20 cellular contexts compared by ENCODE assay signal in genomic region chr18:75592527-75592926, GRCh38.
A peak's percentile ranks its signal among the peaks of the same experiment; 100 is the strongest.
DNase-seq lines count a peak whose midpoint lies in the region; ATAC-seq, FAIRE-seq and TF ChIP-seq lines count a peak whose summit lies in the region.
"Had no signal": no experiment of that assay in that cellular context is flagged by ENCODE, and none has a peak within 500 bp of the region (broad histone marks: within the 10 kb centered on the region; RNA-seq: fewer than 3 reads in every experiment).

No MANE protein-coding gene starts in this region.

- H3K9ac ChIP-seq in K562 (ENCODE audit: insufficient read depth in 1 of 2, low read depth in 2 of 2, low read length in 2 of 2) (no peak overlapping the region), colonic mucosa (ENCODE audit: low read depth in 2 of 2, low read length in 2 of 2) (no peak overlapping the region)
- H3K9ac ChIP-seq: KMS-11 had no signal

- POLR2A ChIA-PET in MCF 10A (lab: Yijun Ruan, JAX) (interaction anchor here (0.8 kb wide), 1 partner anchor 8 kb away, joined by 3 read pairs; no protein-coding TSS in a partner anchor), K562 (lab: Yijun Ruan, JAX) (no interaction called here)

- H3K4me3 Mint-ChIP-seq in MCF 10A (ENCODE audit: unreplicated experiment) = no peak overlapping the region
- H3K4me3 Mint-ChIP-seq: CD14-positive monocyte; T-helper 2 cell treated with Interferon-gamma antibody and Interleukin-4, amounts not matched to agents 5 μg/mL and 100 μg/mL, for 36 hours had no signal

- no peak for TF ChIP-seq EP300 in K562 (IDR thresholded peaks at IDR 0.05; ENCODE audit: low read length)

- H3K27ac Mint-ChIP-seq in MCF 10A (ENCODE audit: low read depth, unreplicated experiment) = no peak overlapping the region
- H3K27ac Mint-ChIP-seq: CD14-positive monocyte; T-helper 2 cell treated with Interferon-gamma antibody and Interleukin-4, amounts not matched to agents 5 μg/mL and 100 μg/mL, for 36 hours had no signal

- no peaks in the 10 kb centered on the region for H3K27me3 Mint-ChIP-seq in MCF 10A (ENCODE audit: insufficient read depth, unreplicated experiment)

- no peak overlapping the region for H3K4me2 ChIP-seq in K562 (ENCODE audit: insufficient read depth, low read length)
- H3K4me2 ChIP-seq: KMS-11, PC-9 had no signal

- DNase-seq in MCF 10A (ENCODE audit: unreplicated experiment) (peak; percentile 4), breast epithelium (ENCODE audit: low spot score in 2 of 2) (no peak), LHCN-M2 (ENCODE audit: low read depth) (peak; percentile 22), K562 (ENCODE audit: extremely low read depth in 1 of 4, low spot score in 3 of 4) (no peak), occipital lobe (lab: John Stamatoyannopoulos, UW) (no peak), lower lobe of right lung (no peak), colonic mucosa (no peak)
- DNase-seq: ACHN, Caco-2, DMS79, MM.1S, NCI-H2107, NCI-H446, NCI-H82, PC-9 had no signal

- no peak overlapping the region for H2AFZ ChIP-seq in K562 (ENCODE audit: low read depth, low read length)
- H2AFZ ChIP-seq: PC-9 had no signal

- in situ Hi-C loops in K562 (cut with MboI) = no loop called here

- H3K27ac ChIP-seq in breast epithelium (no peak overlapping the region), K562 (ENCODE audit: extremely low read depth, low read depth, low read length) (no peak overlapping the region), lower lobe of right lung (no peak overlapping the region), colonic mucosa (no peak overlapping the region)
- H3K27ac ChIP-seq: KMS-11, PC-9, SJSA1 had no signal

- no peaks in the 10 kb centered on the region for H3K27me3 ChIP-seq in breast epithelium
- H3K27me3 ChIP-seq in K562 (ENCODE audit: control insufficient read depth in 2 of 2, insufficient read depth in 2 of 2, low read length in 2 of 2) = no peaks in the 10 kb centered on the region
- no peaks in the 10 kb centered on the region for H3K27me3 ChIP-seq in lower lobe of right lung (ENCODE audit: low read depth)
- H3K27me3 ChIP-seq in colonic mucosa = no peaks in the 10 kb centered on the region
- H3K27me3 ChIP-seq: SJSA1 had no signal

- H3K4me3 ChIP-seq in breast epithelium (no peak overlapping the region), K562 (no peak overlapping the region), lower lobe of right lung (no peak overlapping the region), colonic mucosa (no peak overlapping the region)
- H3K4me3 ChIP-seq: PC-9, SJSA1 had no signal

- no peak for TF ChIP-seq RAD21 in K562 (CRISPR knock-in tag; conservative IDR thresholded peaks at IDR 0.05 in 1 of 2, IDR thresholded peaks at IDR 0.05 in 1 of 2)

- peaks cover 39% of the 10 kb centered on the region for H3K9me3 Mint-ChIP-seq in MCF 10A (ENCODE audit: unreplicated experiment)

- H3K4me1 ChIP-seq in breast epithelium = no peaks in the 10 kb centered on the region
- no peaks in the 10 kb centered on the region for H3K4me1 ChIP-seq in K562 (replicated peaks in 1 of 2; ENCODE audit: control insufficient read depth in 2 of 2, insufficient read depth in 2 of 2, low read length in 2 of 2)
- H3K4me1 ChIP-seq in lower lobe of right lung = no peaks in the 10 kb centered on the region
- H3K4me1 ChIP-seq in colonic mucosa = no peaks in the 10 kb centered on the region
- H3K4me1 ChIP-seq: Caco-2, SJSA1 had no signal

- H3K79me2 ChIP-seq in K562 (ENCODE audit: control insufficient read depth, insufficient read depth, low read length) = no peaks in the 10 kb centered on the region

- TF ChIP-seq POLR2A in breast epithelium (IDR thresholded peaks at IDR 0.05) = no peak
- no peak for TF ChIP-seq POLR2A in K562 (conservative IDR thresholded peaks at IDR 0.05)

- CTCF ChIA-PET in MCF 10A (lab: Yijun Ruan, JAX) (no interaction called here), K562 (lab: Yijun Ruan, JAX; ENCODE audit: low intra/inter-chr PET ratio) (no interaction called here)

- ATAC-seq in K562 (no peak), lower lobe of right lung (no peak)
- ATAC-seq: HCT116 had no signal

- FAIRE-seq in K562 (lab: Jason Lieb, UNC) = no peak

- no peaks in the 10 kb centered on the region for H3K36me3 Mint-ChIP-seq in MCF 10A (ENCODE audit: insufficient read depth, unreplicated experiment)
- H3K36me3 Mint-ChIP-seq: CD14-positive monocyte had no signal

- H3K9me3 ChIP-seq in breast epithelium (peaks cover 14 to 20% of the 10 kb centered on the region in 2 donors), K562 (replicated peaks; ENCODE audit: control insufficient read depth, insufficient read depth, low read depth, low read length) (no peaks in the 10 kb centered on the region), lower lobe of right lung (peaks cover 27% of the 10 kb centered on the region), colonic mucosa (no peaks in the 10 kb centered on the region)
- H3K9me3 ChIP-seq: Caco-2 had no signal

- TF ChIP-seq CTCF in MCF 10A (IDR thresholded peaks at IDR 0.05; ENCODE audit: unreplicated experiment) = no peak
- TF ChIP-seq CTCF in breast epithelium (IDR thresholded peaks at IDR 0.05) = no peak
- no peak for TF ChIP-seq CTCF in K562 (IDR thresholded peaks at IDR 0.05 in 2 of 3, conservative IDR thresholded peaks at IDR 0.05 in 1 of 3; ENCODE audit: insufficient read depth in 2 of 3, low read depth in 1 of 3, low read length in 3 of 3)
- TF ChIP-seq CTCF in lower lobe of right lung (IDR thresholded peaks at IDR 0.05) = no peak
- TF ChIP-seq CTCF in colonic mucosa (IDR thresholded peaks at IDR 0.05) = no peak

- BruUV-seq in MCF 10A (replicated peaks; lab: Mats Ljungman, UMichigan) (no TSS peak), K562 (replicated peaks; lab: Mats Ljungman, UMichigan) (no TSS peak)

- no peaks in the 10 kb centered on the region for H3K36me3 ChIP-seq in breast epithelium
- no peaks in the 10 kb centered on the region for H3K36me3 ChIP-seq in K562 (ENCODE audit: control insufficient read depth, insufficient read depth, low read length)
- no peaks in the 10 kb centered on the region for H3K36me3 ChIP-seq in lower lobe of right lung
- no peaks in the 10 kb centered on the region for H3K36me3 ChIP-seq in colonic mucosa
- H3K36me3 ChIP-seq: SJSA1 had no signal

- 0% methylated on average over 3 of the region's 3 CpGs for WGBS in K562 (ENCODE audit: insufficient coverage, low coverage, missing lambda C conversion rate)

- H3K9me1 ChIP-seq in K562 (ENCODE audit: control insufficient read depth, insufficient read depth, low read length) = no peaks in the 10 kb centered on the region

- no peaks in the 10 kb centered on the region for H3K4me1 Mint-ChIP-seq in MCF 10A (ENCODE audit: insufficient read depth, unreplicated experiment)
- H3K4me1 Mint-ChIP-seq: CD14-positive monocyte had no signal

- intact Hi-C loops in MCF 10A (cut with micrococcal nuclease) (no loop called here), breast epithelium (cut with DNase I; ENCODE audit: low total_unique reads) (no loop called here), K562 (cut with micrococcal nuclease) (no loop called here), lower lobe of right lung (cut with DNase I) (no loop called here), colonic mucosa (cut with DNase I) (no loop called here)

- no peaks in the 10 kb centered on the region for H4K20me1 ChIP-seq in K562 (replicated peaks; ENCODE audit: control insufficient read depth, insufficient read depth, low read length)

TF ChIP-seq in K562, 482 proteins besides CTCF, POLR2A, EP300 and RAD21:
- TF ChIP-seq TRIM28 (IDR thresholded peaks at IDR 0.05) (0 out of 2 replicates have a peak, but pooled peaks have one; percentile 22), ZNF282 (CRISPR knock-in tag; IDR thresholded peaks at IDR 0.05) (no peak)

Comparison
In these comparisons a context has a peak if more than half of its experiments do, and no peak if none do; other contexts are left out.
1. DNase-seq: peak in MCF 10A (single experiment) and LHCN-M2 (single experiment); none in breast epithelium (0 of 2), K562 (0 of 4), occipital lobe (single experiment), lower lobe of right lung (single experiment) and colonic mucosa (single experiment).